In genomic region chr1:214454619-214455396, GRCh38 we compare ENCODE assay signal across 12 cellular contexts.
DNase-seq lines count a peak whose midpoint lies in the region; ATAC-seq, FAIRE-seq and TF ChIP-seq lines count a peak whose summit lies in the region.
"Had no signal": no experiment of that assay in that cellular context is flagged by ENCODE, and none has a peak within 500 bp of the region (broad histone marks: within the 10 kb centered on the region; RNA-seq: fewer than 3 reads in every experiment).

No MANE protein-coding gene starts in this region.

- ATAC-seq in HG03442 (IDR thresholded peaks at IDR 0.05; ENCODE audit: unreplicated experiment) (no peak), GM21526 (IDR thresholded peaks at IDR 0.05; ENCODE audit: low FRiP score, unreplicated experiment) (no peak)

- H3K9me2 ChIP-seq in SK-N-SH, result no peaks in the 10 kb centered on the region

- 8% methylated on average over 3 of the region's 3 CpGs for WGBS in SK-N-SH (ENCODE audit: low lambda C conversion rate)

- DNase-seq in A673 (ENCODE audit: low spot score) (peak; percentile 98), HTR-8/SVneo (ENCODE audit: insufficient read length, low spot score) (peak; percentile 71), SK-N-SH (no peak), fibroblast of the aortic adventitia (ENCODE audit: low read depth) (peak; percentile 83), GM13976 (ENCODE audit: low spot score) (no peak), mucosa of gallbladder (ENCODE audit: low spot score) (no peak)
- DNase-seq: CD4-positive, alpha-beta T cell; kidney glomerular epithelial cell; SIG-M5; stimulated activated naive CD4-positive, alpha-beta T cell had no signal

- BruUV-seq in A673 (replicated peaks; lab: Mats Ljungman, UMichigan), result TSS peak; percentile 53

- POLR2A ChIA-PET in A673 (lab: Charles Lee; ENCODE audit: low non-redundant PET), result interaction anchor here (0.6 kb wide), 2 partner anchors 60 to 97 kb away, joined by 3 read pairs; no protein-coding TSS in a partner anchor
- POLR2A ChIA-PET in SK-N-SH (lab: Yijun Ruan, JAX), result interaction anchor here (0.6 kb wide), 1 partner anchor 10 kb away, joined by 4 read pairs; no protein-coding TSS in a partner anchor

- TF ChIP-seq CTCF in A673 (conservative IDR thresholded peaks at IDR 0.05; ENCODE audit: low read depth, low read length) (no peak), SK-N-SH (IDR thresholded peaks at IDR 0.05) (no peak), fibroblast of the aortic adventitia (IDR thresholded peaks at IDR 0.05; ENCODE audit: insufficient read depth, low read length) (no peak), GM13976 (IDR thresholded peaks at IDR 0.05; ENCODE audit: borderline replicate concordance, control extremely low read depth, extremely low read depth, insufficient read depth, missing control alignments) (no peak)

- peak overlapping the region; percentile 56 for H3K4me2 ChIP-seq in SK-N-SH

- H3K4me1 ChIP-seq in A673 (ENCODE audit: insufficient read depth, low read length, poor library complexity, severe bottlenecking), result peaks cover 68% of the 10 kb centered on the region
- H3K4me1 ChIP-seq in SK-N-SH (ENCODE audit: control insufficient read depth in 1 of 2, insufficient read depth in 2 of 2, low read depth in 1 of 2, low read length in 1 of 2), result peaks cover 12 to 69% of the 10 kb centered on the region in 2 experiments

- peak; percentile 86 for FAIRE-seq in HTR-8/SVneo (lab: Jason Lieb, UNC)

- H3K27me3 ChIP-seq in A673 (replicated peaks; ENCODE audit: insufficient read depth, low read depth, low read length, poor library complexity) (no peaks in the 10 kb centered on the region), SK-N-SH (ENCODE audit: insufficient read depth) (no peaks in the 10 kb centered on the region)

- TF ChIP-seq EP300 in SK-N-SH (IDR thresholded peaks at IDR 0.05; ENCODE audit: borderline replicate concordance in 1 of 2, low read depth in 1 of 2, low read length in 1 of 2), result peak in 1 of 2 experiments; percentile 36; a peak in 1 of 4 replicates

- no peaks in the 10 kb centered on the region for H4K20me1 ChIP-seq in SK-N-SH (ENCODE audit: insufficient read depth)

- CTCF ChIA-PET in A673 (lab: Charles Lee) (interaction anchor here (0.9 to 1.0 kb wide), 2 partner anchors 97 to 122 kb away, joined by 3 read pairs; partner anchors contain the start of gene PTPN14), SK-N-SH (lab: Yijun Ruan, JAX) (interaction anchor here (0.8 to 1.2 kb wide), 2 partner anchors 9 to 66 kb away, joined by 3 read pairs; no protein-coding TSS in a partner anchor)

- peak overlapping the region; percentile 15 for H3K4me3 ChIP-seq in A673 (ENCODE audit: low read depth, low read length, poor library complexity, severe bottlenecking)
- H3K4me3 ChIP-seq in SK-N-SH (ENCODE audit: low read depth in 2 of 2, low read length in 1 of 2), result peak overlapping the region in 1 of 2 experiments; percentile 4; a peak in 1 of 4 replicates
- no peak overlapping the region for H3K4me3 ChIP-seq in fibroblast of the aortic adventitia (ENCODE audit: low read depth, low read length)

- TF ChIP-seq RAD21 in SK-N-SH (IDR thresholded peaks at IDR 0.05; ENCODE audit: low read length), result no peak

- H2AFZ ChIP-seq in SK-N-SH (ENCODE audit: low read depth), result no peak overlapping the region

- H3K79me2 ChIP-seq in SK-N-SH (ENCODE audit: insufficient read depth), result peaks cover 100% of the 10 kb centered on the region

- peak overlapping the region; percentile 80 for H3K27ac ChIP-seq in A673 (ENCODE audit: low read depth, low read length, poor library complexity, severe bottlenecking)
- peak overlapping the region; percentile 59 to 86; a peak in 3 of 4 replicates for H3K27ac ChIP-seq in SK-N-SH (ENCODE audit: low read depth in 2 of 2, low read length in 1 of 2)

- H3F3A ChIP-seq in SK-N-SH (replicated peaks; ENCODE audit: insufficient read depth), result peaks cover 56% of the 10 kb centered on the region

- in situ Hi-C loops in GM13976 (cut with MboI; ENCODE audit: low sequenced_read_pairs, unreplicated experiment), result no loop called here

- peak overlapping the region; percentile 6; the same call in 1 of the 2 replicates for H3K9ac ChIP-seq in SK-N-SH

- no peaks in the 10 kb centered on the region for H3K9me3 ChIP-seq in A673 (ENCODE audit: low read depth, low read length, poor library complexity, severe bottlenecking)
- H3K9me3 ChIP-seq in SK-N-SH, result no peaks in the 10 kb centered on the region

- intact Hi-C loops in A673 (cut with micrococcal nuclease; ENCODE audit: unreplicated experiment), result loop anchor here (2.0 kb wide), 1 partner anchor 96 kb away; the partner anchor contains the start of gene PTPN14

- no peaks in the 10 kb centered on the region for H3K36me3 ChIP-seq in A673 (ENCODE audit: insufficient read depth, low read length, poor library complexity, severe bottlenecking)
- H3K36me3 ChIP-seq in SK-N-SH (replicated peaks in 1 of 2; ENCODE audit: control insufficient read depth in 1 of 2, insufficient read depth in 2 of 2, low read length in 1 of 2), result peaks cover 0 to 16% of the 10 kb centered on the region in 2 experiments

TF ChIP-seq in SK-N-SH, 30 proteins besides CTCF, POLR2A, EP300 and RAD21 (continues in another document):
- TF ChIP-seq FOSL2 (IDR thresholded peaks at IDR 0.05; ENCODE audit: borderline replicate concordance, low read depth) (peak; percentile 42; the same call in 1 of the 2 replicates), FOXM1 (IDR thresholded peaks at IDR 0.05; ENCODE audit: low read depth) (no peak; the same call in 1 of the 2 replicates), FOXJ3 (CRISPR knock-in tag; IDR thresholded peaks at IDR 0.05) (no peak), MXI1 (IDR thresholded peaks at IDR 0.05; ENCODE audit: low read depth, low read length) (0 out of 2 replicates have a peak, but pooled peaks have one; percentile 28), MEF2A (IDR thresholded peaks at IDR 0.05; ENCODE audit: borderline replicate concordance, low read depth) (peak; percentile 28; the same call in 1 of the 2 replicates), IRF3 (IDR thresholded peaks at IDR 0.05; ENCODE audit: low read depth, low read length) (no peak), CHD2 (IDR thresholded peaks at IDR 0.05; ENCODE audit: low read length, partially characterized antibody) (no peak), TCF12 (IDR thresholded peaks at IDR 0.05) (peak; percentile 74; the same call in 1 of the 2 replicates), NRF1 (IDR thresholded peaks at IDR 0.05; ENCODE audit: low read depth, low read length) (no peak), SIN3A (IDR thresholded peaks at IDR 0.05; ENCODE audit: borderline replicate concordance, low read depth, low read length) (0 out of 2 replicates have a peak, but pooled peaks have one; percentile 59), RCOR1 (IDR thresholded peaks at IDR 0.05; ENCODE audit: low read length) (no peak), SMC3 (IDR thresholded peaks at IDR 0.05; ENCODE audit: low read depth, low read length) (no peak), RFX5 (IDR thresholded peaks at IDR 0.05; ENCODE audit: low read length) (no peak), ELF1 (IDR thresholded peaks at IDR 0.05) (no peak), JUND (IDR thresholded peaks at IDR 0.05) (peak; percentile 26; the same call in 1 of the 2 replicates), USF1 (IDR thresholded peaks at IDR 0.05; ENCODE audit: borderline replicate concordance, low read depth) (no peak), PBX3 (IDR thresholded peaks at IDR 0.05) (no peak; the same call in 1 of the 2 replicates), USF2 (IDR thresholded peaks at IDR 0.05; ENCODE audit: borderline replicate concordance, low read depth, low read length) (no peak)

Comparison
In these comparisons a context has a peak if more than half of its experiments do, and no peak if none do; other contexts are left out.
1. DNase-seq: peak in A673 (single experiment), HTR-8/SVneo (single experiment) and fibroblast of the aortic adventitia (single experiment); none in SK-N-SH (single experiment), GM13976 (single experiment) and mucosa of gallbladder (single experiment).